In genomic region chr3:65712156-65712555, GRCh38 we compare ENCODE assay signal across 27 cellular contexts.
DNase-seq lines count a peak whose midpoint lies in the region; ATAC-seq, FAIRE-seq and TF ChIP-seq lines count a peak whose summit lies in the region.
"Had no signal": no experiment of that assay in that cellular context is flagged by ENCODE, and none has a peak within 500 bp of the region (broad histone marks: within the 10 kb centered on the region; RNA-seq: fewer than 3 reads in every experiment).

No MANE protein-coding gene starts in this region.

- in situ Hi-C loops in GM13976 (cut with MboI; ENCODE audit: low sequenced_read_pairs, unreplicated experiment), result no loop called here

- H3K27ac ChIP-seq in GM23338 (ENCODE audit: low read depth) (peak overlapping the region; percentile 34; the same call in 1 of the 2 replicates), astrocyte (ENCODE audit: low read depth, low read length) (no peak overlapping the region), foreskin keratinocyte (no peak overlapping the region)
- H3K27ac ChIP-seq: pancreas, right atrium auricular region, upper lobe of right lung had no signal

- H3K4me1 Mint-ChIP-seq in GM23338 (peaks cover 56% of the 10 kb centered on the region), astrocyte (ENCODE audit: low read depth, unreplicated experiment) (peaks cover 42% of the 10 kb centered on the region)
- H3K4me1 Mint-ChIP-seq: activated CD4-positive, alpha-beta memory T cell treated with anti-CD3 and anti-CD28 coated beads, Interleukin-2, amount 10 ng/mL, durations not matched to agents 7 days and 5 days; activated naive CD4-positive, alpha-beta T cell treated with anti-CD3 and anti-CD28 coated beads, Interleukin-2, amount 50 U/mL, for 24 hours; activated T-helper 17 cell treated with anti-CD3 and anti-CD28 coated beads, Interleukin-2, amount 50 U/mL, for 72 hours; stimulated activated naive B cell treated with anti-CD40 and anti-IgM and Interleukin-4, amounts not matched to agents 10 μg/mL and 1 μg/mL and 100 μg/mL, for 72 hours had no signal

- H3K36me3 ChIP-seq in GM23338 (ENCODE audit: insufficient read depth) (no peaks in the 10 kb centered on the region), astrocyte (ENCODE audit: insufficient read depth, low read length) (no peaks in the 10 kb centered on the region)
- H3K36me3 ChIP-seq: HAP-1, pancreas, right atrium auricular region, upper lobe of right lung had no signal

- no peaks in the 10 kb centered on the region for H3K36me3 Mint-ChIP-seq in GM23338 (ENCODE audit: low read depth)
- H3K36me3 Mint-ChIP-seq in astrocyte (ENCODE audit: low read depth, unreplicated experiment), result no peaks in the 10 kb centered on the region
- H3K36me3 Mint-ChIP-seq: activated naive CD4-positive, alpha-beta T cell treated with anti-CD3 and anti-CD28 coated beads, Interleukin-2, amount 50 U/mL, for 24 hours; stimulated activated naive B cell treated with anti-CD40 and anti-IgM and Interleukin-4, amounts not matched to agents 10 μg/mL and 1 μg/mL and 100 μg/mL, for 72 hours had no signal

- ATAC-seq in GM23338 (no peak), foreskin keratinocyte (no peak), HG03280 (IDR thresholded peaks at IDR 0.05; ENCODE audit: unreplicated experiment) (no peak)
- ATAC-seq: activated T-helper 17 cell treated with anti-CD3 and anti-CD28 coated beads, Interleukin-2, amount 50 U/mL, for 72 hours; left cardiac atrium; pancreas; stimulated activated naive B cell treated with anti-CD40 and anti-IgM and Interleukin-4, amounts not matched to agents 10 μg/mL and 1 μg/mL and 100 μg/mL, for 72 hours; upper lobe of right lung had no signal

- H3K4me3 ChIP-seq in GM23338, result no peak overlapping the region
- no peak overlapping the region for H3K4me3 ChIP-seq in astrocyte (ENCODE audit: insufficient read depth, low read depth, low read length)
- no peak overlapping the region for H3K4me3 ChIP-seq in fibroblast of the aortic adventitia (ENCODE audit: low read depth, low read length)
- H3K4me3 ChIP-seq: HAP-1, pancreas, right atrium auricular region, upper lobe of right lung had no signal

- H3F3A ChIP-seq in GM23338 (replicated peaks; ENCODE audit: low read depth), result no peaks in the 10 kb centered on the region

- H4K20me1 ChIP-seq in GM23338 (replicated peaks; ENCODE audit: insufficient read depth) (no peaks in the 10 kb centered on the region), astrocyte (ENCODE audit: insufficient read depth, low read length) (no peaks in the 10 kb centered on the region)

- H3K27me3 Mint-ChIP-seq in GM23338 (ENCODE audit: insufficient read depth, low read depth, poor library complexity), result no peaks in the 10 kb centered on the region
- H3K27me3 Mint-ChIP-seq in astrocyte (ENCODE audit: low read depth, unreplicated experiment), result no peaks in the 10 kb centered on the region
- H3K27me3 Mint-ChIP-seq: activated CD4-positive, alpha-beta memory T cell treated with anti-CD3 and anti-CD28 coated beads, Interleukin-2, amount 10 ng/mL, durations not matched to agents 7 days and 5 days; activated T-helper 17 cell treated with anti-CD3 and anti-CD28 coated beads, Interleukin-2, amount 50 U/mL, for 72 hours; dendritic cell treated with granulocyte-macrophage colony-stimulating factor and Interleukin-4, amounts not matched to agents 40 ng/mL and 50 ng/mL, for 4 days had no signal

- 0 out of 2 replicates have a peak, but pooled peaks cover 5% of the 10 kb centered on the region for H3K9me2 ChIP-seq in GM23338 (ENCODE audit: insufficient read depth)

- H3K4me1 ChIP-seq in GM23338 (ENCODE audit: insufficient read depth) (peaks cover 37% of the 10 kb centered on the region), astrocyte (ENCODE audit: insufficient read depth, low read length) (peaks cover 11% of the 10 kb centered on the region), foreskin keratinocyte (no peaks in the 10 kb centered on the region)
- H3K4me1 ChIP-seq: HAP-1, upper lobe of right lung had no signal

- H3K27me3 ChIP-seq in GM23338 (ENCODE audit: insufficient read depth) (no peaks in the 10 kb centered on the region), astrocyte (ENCODE audit: insufficient read depth, low read length) (no peaks in the 10 kb centered on the region), foreskin keratinocyte (no peaks in the 10 kb centered on the region)
- H3K27me3 ChIP-seq: pancreas, right atrium auricular region, upper lobe of right lung had no signal

- no peak overlapping the region for H3K4me2 ChIP-seq in GM23338
- no peak overlapping the region for H3K4me2 ChIP-seq in astrocyte (ENCODE audit: low read length)

- no peak for DNase-seq in GM23338 (ENCODE audit: low spot score)
- DNase-seq in astrocyte (ENCODE audit: low read depth), result peak; percentile 38
- DNase-seq in fibroblast of the aortic adventitia (ENCODE audit: low read depth), result peak; percentile 44
- no peak for DNase-seq in GM13976 (ENCODE audit: low spot score)
- no peak for DNase-seq in foreskin keratinocyte
- no peak for DNase-seq in ureter (ENCODE audit: low spot score)
- DNase-seq: activated CD4-positive, alpha-beta memory T cell treated with anti-CD3 and anti-CD28 coated beads, Interleukin-2, amount 10 ng/mL, durations not matched to agents 7 days and 5 days; activated CD4-positive, alpha-beta T cell treated with anti-CD3 and anti-CD28 coated beads for 1 hour; central memory CD4-positive, alpha-beta T cell; endodermal cell; left cardiac atrium; MV-4-11; NCI-H146; NCI-H2107; NCI-H446; pancreas; stimulated activated CD4-positive, alpha-beta T cell treated with anti-CD3 and anti-CD28 coated beads, Interleukin-4, amount 100 ng/mL, for 4 hours; stimulated activated naive B cell treated with anti-CD40 and anti-IgM and Interleukin-4, amounts not matched to agents 10 μg/mL and 1 μg/mL and 100 μg/mL, for 72 hours; upper lobe of right lung had no signal

- peak overlapping the region; percentile 85; the same call in 1 of the 2 replicates for H3K27ac Mint-ChIP-seq in GM23338
- peak overlapping the region; percentile 90 for H3K27ac Mint-ChIP-seq in astrocyte (ENCODE audit: unreplicated experiment)
- H3K27ac Mint-ChIP-seq: activated CD4-positive, alpha-beta memory T cell treated with anti-CD3 and anti-CD28 coated beads, Interleukin-2, amount 10 ng/mL, durations not matched to agents 7 days and 5 days; activated naive CD4-positive, alpha-beta T cell treated with anti-CD3 and anti-CD28 coated beads, Interleukin-2, amount 50 U/mL, for 24 hours; activated T-helper 17 cell treated with anti-CD3 and anti-CD28 coated beads, Interleukin-2, amount 50 U/mL, for 72 hours; dendritic cell treated with granulocyte-macrophage colony-stimulating factor and Interleukin-4, amounts not matched to agents 40 ng/mL and 50 ng/mL, for 4 days; endodermal cell; stimulated activated naive B cell treated with anti-CD40 and anti-IgM and Interleukin-4, amounts not matched to agents 10 μg/mL and 1 μg/mL and 100 μg/mL, for 72 hours had no signal

- no peaks in the 10 kb centered on the region for H3K9me3 Mint-ChIP-seq in GM23338
- peaks cover 2% of the 10 kb centered on the region for H3K9me3 Mint-ChIP-seq in astrocyte (ENCODE audit: unreplicated experiment)
- H3K9me3 Mint-ChIP-seq: activated naive CD4-positive, alpha-beta T cell treated with anti-CD3 and anti-CD28 coated beads, Interleukin-2, amount 50 U/mL, for 24 hours; activated T-helper 17 cell treated with anti-CD3 and anti-CD28 coated beads, Interleukin-2, amount 50 U/mL, for 72 hours; endodermal cell; neural crest cell had no signal

- H3K4me3 Mint-ChIP-seq in GM23338 (no peak overlapping the region), astrocyte (ENCODE audit: unreplicated experiment) (no peak overlapping the region)
- H3K4me3 Mint-ChIP-seq: activated CD4-positive, alpha-beta memory T cell treated with anti-CD3 and anti-CD28 coated beads, Interleukin-2, amount 10 ng/mL, durations not matched to agents 7 days and 5 days; activated naive CD4-positive, alpha-beta T cell treated with anti-CD3 and anti-CD28 coated beads, Interleukin-2, amount 50 U/mL, for 24 hours; activated T-helper 17 cell treated with anti-CD3 and anti-CD28 coated beads, Interleukin-2, amount 50 U/mL, for 72 hours; dendritic cell treated with granulocyte-macrophage colony-stimulating factor and Interleukin-4, amounts not matched to agents 40 ng/mL and 50 ng/mL, for 4 days; endodermal cell; neural crest cell; stimulated activated naive B cell treated with anti-CD40 and anti-IgM and Interleukin-4, amounts not matched to agents 10 μg/mL and 1 μg/mL and 100 μg/mL, for 72 hours had no signal

- no peak overlapping the region for H3K9ac ChIP-seq in astrocyte (ENCODE audit: low read length)

- H3K79me2 ChIP-seq in GM23338 (replicated peaks; ENCODE audit: insufficient read depth) (peaks cover 5% of the 10 kb centered on the region), astrocyte (ENCODE audit: insufficient read depth, low read length) (no peaks in the 10 kb centered on the region)

- no peak for FAIRE-seq in astrocyte (lab: Jason Lieb, UNC)
- FAIRE-seq: pancreas, TTC549 had no signal

- H2AFZ ChIP-seq in GM23338, result no peak overlapping the region
- no peak overlapping the region for H2AFZ ChIP-seq in astrocyte (ENCODE audit: low read depth, low read length)

- H3K9me3 ChIP-seq in astrocyte (ENCODE audit: insufficient read depth, low read depth, low read length), result no peaks in the 10 kb centered on the region
- H3K9me3 ChIP-seq: HAP-1, pancreas, right atrium auricular region, upper lobe of right lung had no signal

- TF ChIP-seq CTCF in GM23338 (conservative IDR thresholded peaks at IDR 0.05; ENCODE audit: low read depth in 2 of 2), result no peak
- TF ChIP-seq CTCF in astrocyte (IDR thresholded peaks at IDR 0.05; ENCODE audit: insufficient read depth, low read depth, low read length), result no peak
- no peak for TF ChIP-seq CTCF in fibroblast of the aortic adventitia (IDR thresholded peaks at IDR 0.05; ENCODE audit: insufficient read depth, low read length)
- no peak for TF ChIP-seq CTCF in GM13976 (IDR thresholded peaks at IDR 0.05; ENCODE audit: borderline replicate concordance, control extremely low read depth, extremely low read depth, insufficient read depth, missing control alignments)
- no peak for TF ChIP-seq CTCF in foreskin keratinocyte (conservative IDR thresholded peaks at IDR 0.05)

TF ChIP-seq in GM23338, 12 proteins besides CTCF, POLR2A, EP300 and RAD21 (continues in another document):
- no peak for TF ChIP-seq JUNB (IDR thresholded peaks at IDR 0.05; ENCODE audit: unreplicated experiment)
- TF ChIP-seq CREB1 (CRISPR knock-in tag; IDR thresholded peaks at IDR 0.05; ENCODE audit: low read depth), result no peak
- TF ChIP-seq ETS1 (IDR thresholded peaks at IDR 0.05), result no peak
- no peak for TF ChIP-seq EZH2phosphoT487 (IDR thresholded peaks at IDR 0.05; ENCODE audit: unreplicated experiment)
- no peak for TF ChIP-seq NANOG (IDR thresholded peaks at IDR 0.05; ENCODE audit: borderline replicate concordance)

Comparison
In these comparisons a context has a peak if more than half of its experiments do, and no peak if none do; other contexts are left out.
1. DNase-seq: peak in astrocyte (single experiment) and fibroblast of the aortic adventitia (single experiment); none in GM23338 (single experiment), GM13976 (single experiment), foreskin keratinocyte (0 of 2) and ureter (single experiment).